8 cellular contexts compared by ENCODE assay signal in genomic region chr7:26245150-26245549, GRCh38. TPM values are rescaled to one million over a fixed set of nuclear protein-coding genes. Genes with fewer than 3 reads are reported as not detected.
"Had no signal": no experiment of that assay in that cellular context is flagged by ENCODE, and none has a peak within 500 bp of the region (broad histone marks: within the 10 kb centered on the region; RNA-seq: fewer than 3 reads in every experiment).

No MANE protein-coding gene starts in this region.

- DNase-seq: GM23248, H7, IMR-90, KG1 had no signal

- H3K4me3 ChIP-seq: GM23248, HAP-1, K562 had no signal

- H3K36me3 ChIP-seq: HAP-1 had no signal

- H3K4me1 ChIP-seq: HAP-1 had no signal

- FAIRE-seq: HTR-8/SVneo, K562 had no signal

- H3K9ac ChIP-seq: GM23248 had no signal

- H3K27ac ChIP-seq: GM23248 had no signal

- ATAC-seq: K562 had no signal

- H2AFZ ChIP-seq: GM23248 had no signal

- H3K9me3 ChIP-seq: HAP-1 had no signal

RNA-seq across cellular contexts. Expression of gene SNX10, which starts 46.5 kb away (rescaled TPM):
- total RNA-seq: HT-29, IMR-90 had no signal
- polyA plus RNA-seq: IMR-90 had no signal
